In genomic region chr6:37047421-37047931, GRCh38 we compare ENCODE assay signal across 1 cellular context.
TF ChIP-seq lines count a peak whose summit lies in the region.

No MANE protein-coding gene starts in this region.

TF ChIP-seq in K562, 482 proteins besides CTCF, POLR2A, EP300 and RAD21 (continued from another document and continues in another):
- TF ChIP-seq MGA (IDR thresholded peaks at IDR 0.05) (peak; percentile 87), MTA3 (IDR thresholded peaks at IDR 0.05; ENCODE audit: borderline replicate concordance) (no peak), CHD7 (IDR thresholded peaks at IDR 0.05; ENCODE audit: low read depth, low read length) (no peak), SRSF1 (IDR thresholded peaks at IDR 0.05; ENCODE audit: low read depth, low read length) (no peak), ZBTB40 (IDR thresholded peaks at IDR 0.05) (no peak), ZBTB40 (CRISPR knock-in tag; IDR thresholded peaks at IDR 0.05) (no peak), ZBTB33 (CRISPR knock-in tag; IDR thresholded peaks at IDR 0.05) (peak; percentile 74; the same call in 1 of the 2 replicates), RBM34 (IDR thresholded peaks at IDR 0.05; ENCODE audit: borderline replicate concordance, insufficient read depth, low read length) (no peak), L3MBTL2 (IDR thresholded peaks at IDR 0.05) (peak; percentile 83)
